ENCODE assay signal across 16 cellular contexts in genomic region chr1:180042994-180043622, GRCh38.
DNase-seq lines count a peak whose midpoint lies in the region; ATAC-seq, FAIRE-seq and TF ChIP-seq lines count a peak whose summit lies in the region.
"Had no signal": no experiment of that assay in that cellular context is flagged by ENCODE, and none has a peak within 500 bp of the region (broad histone marks: within the 10 kb centered on the region; RNA-seq: fewer than 3 reads in every experiment).

No MANE protein-coding gene starts in this region.

- no peak for TF ChIP-seq POLR2A in A549 (IDR thresholded peaks at IDR 0.05; ENCODE audit: low read length)

- no peak for TF ChIP-seq CTCF in A549 (IDR thresholded peaks at IDR 0.05)

- H3K9ac ChIP-seq in adipocyte (ENCODE audit: low read length): no peak overlapping the region

- H3K4me3 ChIP-seq in A549 (no peak overlapping the region), adipocyte (ENCODE audit: low read length) (no peak overlapping the region)
- H3K4me3 ChIP-seq: esophagus squamous epithelium, spleen, thoracic aorta had no signal

- no peaks in the 10 kb centered on the region for H3K27me3 ChIP-seq in adipocyte (replicated peaks; ENCODE audit: control insufficient read depth, insufficient read depth, low read length)
- H3K27me3 ChIP-seq: BE2C, esophagus squamous epithelium, spleen had no signal

- peaks cover 73% of the 10 kb centered on the region for H3K36me3 ChIP-seq in adipocyte (ENCODE audit: control insufficient read depth, insufficient read depth, low read length, severe bottlenecking)

- no peak overlapping the region for H3K4me2 ChIP-seq in A549

- ATAC-seq in A549: peak; percentile 30 to 41; a peak in 3 of 6 replicates
- no peak for ATAC-seq in HG03159 (IDR thresholded peaks at IDR 0.05; ENCODE audit: unreplicated experiment)

- FAIRE-seq in A549 (lab: Jason Lieb, UNC): no peak

- WGBS in A549 (ENCODE audit: missing lambda C conversion rate): 48% methylated on average over 3 of the region's 3 CpGs

- no peak for TF ChIP-seq RAD21 in A549 (conservative IDR thresholded peaks at IDR 0.05 in 1 of 2, IDR thresholded peaks at IDR 0.05 in 1 of 2)

- TF ChIP-seq EP300 in A549 (IDR thresholded peaks at IDR 0.05): no peak

- H3K27ac ChIP-seq in A549: no peak overlapping the region
- H3K27ac ChIP-seq: esophagus squamous epithelium, spleen, thoracic aorta had no signal

- POLR2A ChIA-PET in A549 (lab: Yijun Ruan, JAX): no interaction called here

- no peaks in the 10 kb centered on the region for H3K9me3 ChIP-seq in A549
- no peaks in the 10 kb centered on the region for H3K9me3 ChIP-seq in adipocyte (ENCODE audit: control insufficient read depth, low read length)
- H3K9me3 ChIP-seq: BE2C, esophagus squamous epithelium, spleen, thoracic aorta had no signal

- DNase-seq in A549 (ENCODE audit: low read depth in 1 of 2, low spot score in 1 of 2) (no peak), GM04504 (ENCODE audit: low read depth) (peak; percentile 17), adipocyte (ENCODE audit: low read depth) (peak; percentile 82), fibroblast of peridontal ligament (ENCODE audit: extremely low read depth) (peak; percentile 61), retina (no peak), NCI-H446 (lab: John Stamatoyannopoulos, UW) (no peak)
- no peak for DNase-seq in activated CD4-positive, alpha-beta T cell treated with anti-CD3 and anti-CD28 coated beads, Interleukin-2, amount 50 U/mL, for 1 hour
- DNase-seq: activated CD8-positive, alpha-beta memory T cell treated with anti-CD3 and anti-CD28 coated beads for 24 hours; activated naive CD4-positive, alpha-beta T cell treated with Interleukin-2 at 50 U/mL for 16 hours; BE2C; DMS79 treated with DMSO at 0.1 percent for 48 hours; esophagus squamous epithelium; NK-92 treated with Interleukin-12 subunit alpha and Interleukin-12 subunit beta, amount 100 ng/mL, for 24 hours; spleen had no signal

- H3K4me1 ChIP-seq in A549 (peaks cover 10% of the 10 kb centered on the region; the same call in 2 of the 3 replicates), adipocyte (ENCODE audit: control insufficient read depth, insufficient read depth, low read length) (peaks cover 21% of the 10 kb centered on the region)
- H3K4me1 ChIP-seq: BE2C, esophagus squamous epithelium, spleen had no signal

- CTCF ChIA-PET in A549 (lab: Yijun Ruan, JAX): no interaction called here

TF ChIP-seq in A549, 52 proteins besides CTCF, POLR2A, EP300 and RAD21:
- TF ChIP-seq FOSL2 (IDR thresholded peaks at IDR 0.05) (no peak), FOSL2 (CRISPR knock-in tag; IDR thresholded peaks at IDR 0.05) (0 out of 2 replicates have a peak, but pooled peaks have one; percentile 6), ZSCAN20 (CRISPR knock-in tag; IDR thresholded peaks at IDR 0.05) (no peak), MAFK (IDR thresholded peaks at IDR 0.05; ENCODE audit: partially characterized antibody) (peak; percentile 86)

Comparison
In these comparisons a context has a peak if more than half of its experiments do, and no peak if none do; other contexts are left out.
1. DNase-seq: peak in GM04504 (single experiment), adipocyte (single experiment) and fibroblast of peridontal ligament (single experiment); none in A549 (0 of 2), retina (single experiment), activated CD4-positive, alpha-beta T cell treated with anti-CD3 and anti-CD28 coated beads, Interleukin-2, amount 50 U/mL, for 1 hour (single experiment) and NCI-H446 (0 of 2).